1 cellular context compared by ENCODE assay signal in the genomic region with DNA sequence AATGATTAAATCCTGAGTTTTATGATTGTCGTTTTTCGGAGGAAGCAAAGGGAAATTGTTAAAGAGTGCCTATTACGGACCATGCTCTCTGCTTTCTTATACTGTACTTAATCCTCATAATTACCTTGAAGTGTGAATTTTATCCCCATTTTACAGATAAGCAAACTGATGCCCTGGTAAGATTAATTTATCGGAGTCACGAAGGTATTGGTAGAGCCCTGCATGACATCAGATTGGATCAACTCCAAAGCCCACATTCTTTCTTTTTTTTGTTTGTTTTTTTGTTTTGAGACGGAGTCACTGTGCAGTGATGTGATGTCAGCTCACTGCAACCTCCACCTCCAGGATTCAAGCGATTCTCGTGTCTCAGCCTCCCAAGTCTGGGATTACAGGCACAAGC.
TF ChIP-seq lines count a peak whose summit lies in the region.

No MANE protein-coding gene starts in this region.

TF ChIP-seq in endothelial cell of umbilical vein, 7 proteins besides CTCF, POLR2A, EP300 and RAD21:
- TF ChIP-seq JUN (IDR thresholded peaks at IDR 0.05; ENCODE audit: borderline replicate concordance, insufficient read depth, insufficient read length, low read depth) (no peak), GATA2 (IDR thresholded peaks at IDR 0.05; ENCODE audit: insufficient read depth, insufficient read length, low read depth, low read length) (no peak), EZH2 (IDR thresholded peaks at IDR 0.05; ENCODE audit: borderline replicate concordance, low read depth, low read length, severe bottlenecking) (no peak), FOS (IDR thresholded peaks at IDR 0.05; ENCODE audit: borderline replicate concordance, insufficient read depth, low read length) (no peak), MYC (IDR thresholded peaks at IDR 0.05; ENCODE audit: low read depth, low read length) (no peak), POLR2AphosphoS5 (IDR thresholded peaks at IDR 0.05; ENCODE audit: insufficient read depth, low read depth, low read length) (no peak)
- TF ChIP-seq, protein P1, sequence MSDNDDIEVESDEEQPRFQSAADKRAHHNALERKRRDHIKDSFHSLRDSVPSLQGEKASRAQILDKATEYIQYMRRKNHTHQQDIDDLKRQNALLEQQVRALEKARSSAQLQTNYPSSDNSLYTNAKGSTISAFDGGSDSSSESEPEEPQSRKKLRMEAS (IDR thresholded peaks at IDR 0.05; ENCODE audit: insufficient read depth, insufficient read length): no peak
